In the genomic region with DNA sequence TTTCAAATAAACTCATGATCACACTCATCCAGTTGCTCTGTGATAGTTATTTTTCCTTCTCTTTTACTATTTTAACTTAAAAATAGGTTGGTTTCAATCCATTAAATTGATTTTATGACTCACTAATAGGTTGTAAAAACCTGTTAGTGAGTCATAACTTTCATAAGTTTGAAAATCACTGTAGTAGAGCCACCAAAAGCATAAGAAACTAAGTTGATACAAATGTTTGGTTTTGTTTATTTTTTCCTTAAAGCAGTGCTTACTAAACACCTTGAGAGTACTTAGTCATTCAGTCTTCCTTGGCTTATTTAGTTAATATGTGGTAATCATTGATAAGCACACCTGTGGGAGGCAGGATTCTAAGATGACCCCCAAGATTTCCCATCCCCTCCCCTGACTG, we compare ENCODE assay signal across 25 cellular contexts.
"Had no signal": no experiment of that assay in that cellular context is flagged by ENCODE, and none has a peak within 500 bp of the region (broad histone marks: within the 10 kb centered on the region; RNA-seq: fewer than 3 reads in every experiment).

No MANE protein-coding gene starts in this region.

- DNase-seq: activated CD4-positive, alpha-beta memory T cell treated with anti-CD3 and anti-CD28 coated beads for 36 hours; activated CD4-positive, alpha-beta T cell treated with anti-CD3 and anti-CD28 coated beads, Interleukin-2, amount 10 ng/mL, durations not matched to agents 7 days and 5 days; activated CD4-positive, CD25-positive, alpha-beta regulatory T cell; activated CD8-positive, alpha-beta memory T cell treated with anti-CD3 and anti-CD28 coated beads for 24 hours; activated effector memory CD4-positive, alpha-beta T cell treated with anti-CD3 and anti-CD28 coated beads, Interleukin-2, amount 50 U/mL, for 16 hours; activated naive CD4-positive, alpha-beta T cell treated with Interleukin-2 at 50 U/mL for 16 hours; activated naive CD8-positive, alpha-beta T cell treated with anti-CD3 and anti-CD28 coated beads, Interleukin-2, amount 50 U/mL, for 24 hours; activated T-cell treated with anti-CD3 and anti-CD28 coated beads, Interleukin-2, amount 50 U/mL, for 4 hours; amniotic stem cell; body of pancreas; NCI-H1092; NCI-H1417; NCI-H1930; NCI-H2171; NCI-H2227 treated with DMSO at 0.1 percent for 48 hours; NCI-H446 treated with DMSO at 0.1 percent for 48 hours; NCI-H524 treated with DMSO at 0.1 percent for 48 hours; NCI-H774; OCI-M1; SHP77 treated with DMSO at 0.1 percent for 48 hours; T-helper 1 cell had no signal

- H3K4me3 ChIP-seq: ascending aorta, body of pancreas had no signal

- FAIRE-seq: RCC 7860 had no signal

- H3K36me3 ChIP-seq: ascending aorta had no signal

- H3K4me1 ChIP-seq: ascending aorta, body of pancreas had no signal

- H3K27ac ChIP-seq: ascending aorta, body of pancreas, VCaP had no signal

- H3K9me3 ChIP-seq: ascending aorta, body of pancreas had no signal

- H3K27me3 ChIP-seq: ascending aorta, body of pancreas had no signal

- ATAC-seq: activated naive CD4-positive, alpha-beta T cell treated with anti-CD3 and anti-CD28 coated beads, Interleukin-2, amount 50 U/mL, for 72 hours; activated naive CD8-positive, alpha-beta T cell treated with anti-CD3 and anti-CD28 coated beads, Interleukin-2, amount 50 U/mL, for 24 hours; activated T-cell treated with anti-CD3 and anti-CD28 coated beads, Interleukin-2, amount 50 U/mL, for 4 hours; body of pancreas had no signal
